ENCODE assay signal across 1 cellular context in genomic region chr16:13702614-13703013, GRCh38.
TF ChIP-seq lines count a peak whose summit lies in the region.

No MANE protein-coding gene starts in this region.

TF ChIP-seq in H1, 55 proteins besides CTCF, POLR2A, EP300 and RAD21 (continued from another document):
- no peak for TF ChIP-seq TAF7 (optimal IDR thresholded peaks at IDR 0.05; ENCODE audit: borderline replicate concordance, low read depth, low read length)
